2 cellular contexts compared by ENCODE assay signal in the genomic region with DNA sequence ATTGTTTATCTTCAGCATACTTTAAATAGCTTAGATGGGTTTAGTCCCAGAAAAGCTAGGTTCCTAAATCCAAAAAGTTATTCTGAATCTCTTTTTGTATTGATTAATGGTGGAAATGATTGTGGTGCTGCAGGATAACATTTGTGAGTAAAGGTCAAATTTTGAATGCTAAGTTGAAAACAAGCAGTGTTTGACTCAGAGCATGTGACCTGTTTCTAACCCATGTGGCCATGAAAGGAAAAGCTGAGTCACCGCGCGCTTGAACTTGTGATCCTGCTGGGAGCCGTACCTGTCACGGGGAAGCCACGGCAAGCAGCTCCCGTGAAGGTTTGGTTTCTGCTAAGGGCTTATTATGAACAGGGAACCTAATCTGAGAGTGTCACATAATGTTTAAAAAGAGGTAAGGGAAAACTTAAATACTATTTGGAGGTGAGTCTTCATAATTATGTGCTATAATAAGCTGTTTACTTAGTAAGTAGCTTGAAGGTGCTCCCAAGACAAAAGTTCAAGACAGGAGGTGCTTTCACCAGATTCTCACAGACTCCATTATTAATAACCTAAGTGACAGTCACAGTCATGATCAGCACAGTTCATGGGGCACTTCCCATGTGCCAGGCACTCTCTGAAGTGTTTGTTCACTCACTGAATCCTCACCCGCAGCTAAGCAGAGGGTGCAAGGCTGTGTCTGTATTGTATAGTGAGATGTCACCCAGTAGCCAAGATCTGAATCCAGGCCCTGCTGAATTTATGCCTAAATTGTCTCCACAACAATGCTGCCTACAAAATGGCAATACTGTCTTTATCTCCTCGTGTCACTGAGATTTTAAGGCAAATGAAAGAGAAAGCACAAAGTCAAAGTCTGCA.
TF ChIP-seq lines count a peak whose summit lies in the region.

No MANE protein-coding gene starts in this region.

TF ChIP-seq in GM12891, 5 proteins besides CTCF, POLR2A, EP300 and RAD21 (continued from another document):
- TF ChIP-seq POLR2AphosphoS5 (IDR thresholded peaks at IDR 0.05; ENCODE audit: low read depth, low read length) (no peak), TAF1 (IDR thresholded peaks at IDR 0.05; ENCODE audit: low read depth, low read length) (no peak)

TF ChIP-seq in HEK293, 187 proteins besides CTCF, POLR2A, EP300 and RAD21 (continued from another document):
- TF ChIP-seq ZNF747 (tag by site-specific recombination; IDR thresholded peaks at IDR 0.05), result no peak
TF ChIP-seq in HEK293: peak in this region for 2.
